In the genomic region with DNA sequence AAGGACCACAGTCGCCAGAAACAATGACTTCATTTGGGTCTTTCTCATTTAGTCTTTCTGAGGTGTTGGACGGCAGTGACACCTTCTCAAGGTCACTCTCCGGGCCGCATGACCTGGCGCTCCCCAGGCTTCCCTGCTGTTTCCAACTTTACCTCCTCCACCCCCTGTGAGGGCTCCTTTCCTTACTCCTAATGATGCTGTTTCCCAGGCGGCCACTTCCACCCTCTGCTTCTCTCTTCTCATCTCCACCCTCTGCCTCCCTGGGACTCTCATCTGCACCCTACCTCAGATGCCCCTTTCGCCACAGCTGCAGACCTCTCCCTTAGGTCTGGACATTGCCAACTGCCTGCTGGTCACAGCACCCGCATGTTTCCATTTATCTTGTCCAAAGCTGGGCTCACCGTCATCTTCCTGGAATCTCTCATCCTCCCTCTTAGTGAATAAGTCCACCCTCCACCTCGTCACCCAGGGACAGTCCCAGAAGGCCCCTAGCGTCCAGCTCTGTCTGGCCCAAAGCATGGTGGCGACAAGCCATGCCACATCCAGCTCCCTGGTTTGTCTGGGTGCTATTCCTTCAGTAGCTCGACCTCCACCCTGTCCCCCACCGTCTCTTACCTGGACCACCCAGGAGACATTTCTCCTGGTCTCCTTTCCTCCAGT, we compare ENCODE assay signal across 22 cellular contexts.
DNase-seq lines count a peak whose midpoint lies in the region; FAIRE-seq and TF ChIP-seq lines count a peak whose summit lies in the region.
"Had no signal": no experiment of that assay in that cellular context is flagged by ENCODE, and none has a peak within 500 bp of the region (broad histone marks: within the 10 kb centered on the region; RNA-seq: fewer than 3 reads in every experiment).

No MANE protein-coding gene starts in this region.

- peaks cover 0 to 10% (median 0%) of the 10 kb centered on the region in 3 experiments; a peak in 2 of 7 replicates for H3K36me3 Mint-ChIP-seq in H9 (ENCODE audit: insufficient read depth in 1 of 3, low read depth in 3 of 3)
- no peaks in the 10 kb centered on the region for H3K36me3 Mint-ChIP-seq in neural crest cell (ENCODE audit: low read depth)
- no peaks in the 10 kb centered on the region for H3K36me3 Mint-ChIP-seq in activated CD4-positive, alpha-beta memory T cell treated with anti-CD3 and anti-CD28 coated beads, Interleukin-2, amount 10 ng/mL, durations not matched to agents 7 days and 5 days (ENCODE audit: low read depth)
- H3K36me3 Mint-ChIP-seq: CD4-positive, CD25-positive, alpha-beta regulatory T cell; CD8-positive, alpha-beta T cell had no signal

- H3K4ac ChIP-seq in H9 (ENCODE audit: low read depth, low read length) (no peak overlapping the region), H1 (replicated peaks; ENCODE audit: insufficient read length, low read depth, low read length) (no peak overlapping the region)

- WGBS in H9 (ENCODE audit: extremely low coverage, insufficient read length, low lambda C conversion rate), result no CpG with 5 or more reads among the region's 14 CpGs
- WGBS in H1 (ENCODE audit: extremely low coverage in 1 of 2, insufficient coverage in 1 of 2, insufficient read length in 1 of 2, insufficient replicate concordance in 2 of 2, low coverage in 1 of 2, low lambda C conversion rate in 2 of 2, missing lambda C conversion rate in 1 of 2), 2 experiments, result 88% methylated on average over 14 of the region's 14 CpGs; no CpG with 5 or more reads in 1 of the 2 experiments
- WGBS in mammary epithelial cell (ENCODE audit: low coverage, missing lambda C conversion rate), result 72% methylated on average over 11 of the region's 14 CpGs

- no peak overlapping the region for H3K27ac ChIP-seq in H9 (ENCODE audit: insufficient read length, low read depth, low read length)
- H3K27ac ChIP-seq in H1 (ENCODE audit: low read depth, low read length), result no peak overlapping the region
- no peak overlapping the region for H3K27ac ChIP-seq in mammary epithelial cell (ENCODE audit: insufficient read depth, low read depth, low read length)
- H3K27ac ChIP-seq: 22Rv1, BLaER1, C4-2B, GM23248 had no signal

- in situ Hi-C loops in mammary epithelial cell (cut with MboI; ENCODE audit: low sequenced_read_pairs in 2 of 2), result no loop called here

- H3K36me3 ChIP-seq in H1 (ENCODE audit: control insufficient read depth in 2 of 4, insufficient read depth in 4 of 4, low read length in 3 of 4) (no peaks in the 10 kb centered on the region), mammary epithelial cell (ENCODE audit: insufficient read depth, low read length) (no peaks in the 10 kb centered on the region)
- H3K36me3 ChIP-seq: BLaER1, HAP-1 had no signal

- H3K23ac ChIP-seq in H9 (ENCODE audit: insufficient read length, low read depth, low read length) (no peak overlapping the region), H1 (ENCODE audit: insufficient read length) (no peak overlapping the region)

- H3K4me1 Mint-ChIP-seq in H9 (peaks cover 7 to 8% of the 10 kb centered on the region in 2 experiments), neural crest cell (no peaks in the 10 kb centered on the region)
- H3K4me1 Mint-ChIP-seq in activated CD4-positive, alpha-beta memory T cell treated with anti-CD3 and anti-CD28 coated beads, Interleukin-2, amount 10 ng/mL, durations not matched to agents 7 days and 5 days, result no peaks in the 10 kb centered on the region
- H3K4me1 Mint-ChIP-seq: B cell; CD4-positive, CD25-positive, alpha-beta regulatory T cell had no signal

- peak; percentile 8 for DNase-seq in H9
- no peak for DNase-seq in H1 (ENCODE audit: low read depth in 1 of 2, low spot score in 2 of 2)
- DNase-seq in neural crest cell (ENCODE audit: low read depth, low spot score), result no peak
- DNase-seq in retina, result peak; percentile 0
- DNase-seq in germinal center (ENCODE audit: low spot score), result no peak
- no peak for DNase-seq in NCI-H1436 (lab: John Stamatoyannopoulos, UW)
- DNase-seq in mammary epithelial cell, result no peak
- DNase-seq in activated CD4-positive, alpha-beta memory T cell treated with anti-CD3 and anti-CD28 coated beads, Interleukin-2, amount 10 ng/mL, durations not matched to agents 7 days and 5 days, result no peak
- DNase-seq: CD4-positive, CD25-positive, alpha-beta regulatory T cell; DMS79; GDM1; HFFc6 had no signal

- no peak for TF ChIP-seq EP300 in H1 (IDR thresholded peaks at IDR 0.05; ENCODE audit: borderline replicate concordance in 1 of 2, low read depth in 2 of 2, low read length in 2 of 2)

- H2BK15ac ChIP-seq in H9 (ENCODE audit: low read depth, low read length) (no peak overlapping the region), H1 (ENCODE audit: low read length) (no peak overlapping the region)

- H3K27ac Mint-ChIP-seq in H9 (no peak overlapping the region), neural crest cell (ENCODE audit: unreplicated experiment) (peak overlapping the region; percentile 63)
- H3K27ac Mint-ChIP-seq in activated CD4-positive, alpha-beta memory T cell treated with anti-CD3 and anti-CD28 coated beads, Interleukin-2, amount 10 ng/mL, durations not matched to agents 7 days and 5 days, result no peak overlapping the region
- H3K27ac Mint-ChIP-seq: B cell; CD4-positive, CD25-positive, alpha-beta regulatory T cell; CD8-positive, alpha-beta T cell; HFFc6 had no signal

- H3K9me3 ChIP-seq in H9 (ENCODE audit: control insufficient read depth, low read depth, low read length) (peaks cover 6% of the 10 kb centered on the region), H1 (ENCODE audit: insufficient read depth in 2 of 2, low read depth in 1 of 2, low read length in 1 of 2) (0 out of 4 replicates have a peak, but pooled peaks cover 0 to 4% of the 10 kb centered on the region in 2 experiments), mammary epithelial cell (replicated peaks; ENCODE audit: insufficient read depth, low read length) (no peaks in the 10 kb centered on the region)
- H3K9me3 ChIP-seq: HAP-1 had no signal

- CTCF ChIA-PET in H1 (lab: Charles Lee; ENCODE audit: partially characterized antibody), result interaction anchor here (0.9 to 2.5 kb wide), 5 partner anchors 10 to 32 kb away, joined by 3 to 12 read pairs (median 4); no protein-coding TSS in a partner anchor
- CTCF ChIA-PET in mammary epithelial cell (lab: Charles Lee; ENCODE audit: low non-redundant PET), result no interaction called here
- CTCF ChIA-PET in activated CD4-positive, alpha-beta memory T cell treated with anti-CD3 and anti-CD28 coated beads, Interleukin-2, amount 10 ng/mL, durations not matched to agents 7 days and 5 days (lab: Charles Lee), result no interaction called here

- POLR2A ChIA-PET in H1 (lab: Charles Lee; ENCODE audit: partially characterized antibody), result no interaction called here
- POLR2A ChIA-PET in activated CD4-positive, alpha-beta memory T cell treated with anti-CD3 and anti-CD28 coated beads, Interleukin-2, amount 10 ng/mL, durations not matched to agents 7 days and 5 days (lab: Charles Lee), result no interaction called here

- H3K4me3 Mint-ChIP-seq in H9 (no peak overlapping the region), neural crest cell (no peak overlapping the region)
- H3K4me3 Mint-ChIP-seq in activated CD4-positive, alpha-beta memory T cell treated with anti-CD3 and anti-CD28 coated beads, Interleukin-2, amount 10 ng/mL, durations not matched to agents 7 days and 5 days, result no peak overlapping the region
- H3K4me3 Mint-ChIP-seq: B cell; CD4-positive, CD25-positive, alpha-beta regulatory T cell; CD8-positive, alpha-beta T cell; HFFc6 had no signal

- no peak overlapping the region; the same call in 1 of the 2 replicates for H3K14ac ChIP-seq in H9 (ENCODE audit: insufficient read depth, low read length)
- no peak overlapping the region for H3K14ac ChIP-seq in H1 (ENCODE audit: insufficient read length)

- no peak for FAIRE-seq in H1 (lab: Jason Lieb, UNC)
- FAIRE-seq: A204.1, GM12878, GM19239 had no signal

- no peak overlapping the region for H4K5ac ChIP-seq in H9 (ENCODE audit: insufficient read length, low read depth, low read length)
- H4K5ac ChIP-seq in H1 (ENCODE audit: insufficient read length, low read depth, low read length), result no peak overlapping the region

- H2BK120ac ChIP-seq in H9 (ENCODE audit: low read depth, low read length, poor library complexity, severe bottlenecking), result no peak overlapping the region
- no peak overlapping the region for H2BK120ac ChIP-seq in H1 (replicated peaks; ENCODE audit: low read depth, low read length)

- no peak overlapping the region for H4K91ac ChIP-seq in H9 (ENCODE audit: insufficient read length, low read depth, low read length)
- H4K91ac ChIP-seq in H1 (replicated peaks; ENCODE audit: insufficient read length, low read length), result no peak overlapping the region

- no peak overlapping the region for H3K9ac ChIP-seq in H9 (ENCODE audit: extremely low read depth, insufficient read length, low read length)
- H3K9ac ChIP-seq in H1 (replicated peaks in 1 of 4; ENCODE audit: extremely low read depth in 1 of 4, low read depth in 3 of 4, low read length in 3 of 4), result no peak overlapping the region
- H3K9ac ChIP-seq in mammary epithelial cell (ENCODE audit: insufficient read depth, low read length), result no peak overlapping the region
- H3K9ac ChIP-seq: BLaER1, GM23248 had no signal

- H3K4me2 ChIP-seq in H9 (ENCODE audit: insufficient read depth, insufficient read length, low read length), result no peak overlapping the region
- no peak overlapping the region for H3K4me2 ChIP-seq in H1 (ENCODE audit: insufficient read depth in 1 of 2, low read depth in 2 of 2, low read length in 2 of 2)
- no peak overlapping the region for H3K4me2 ChIP-seq in mammary epithelial cell (ENCODE audit: insufficient read depth, low read depth, low read length)
- H3K4me2 ChIP-seq: BLaER1 had no signal

- H3K56ac ChIP-seq in H9 (ENCODE audit: insufficient read length, low read depth, low read length) (no peak overlapping the region), H1 (replicated peaks; ENCODE audit: insufficient read length, low read depth, low read length) (no peak overlapping the region)

- H2BK12ac ChIP-seq in H9 (ENCODE audit: insufficient read length, low read depth, low read length) (no peak overlapping the region), H1 (ENCODE audit: low read depth, low read length) (0 out of 2 replicates have a peak overlapping the region, but pooled peaks have one; percentile 14)

- no peak overlapping the region for H3K4me3 ChIP-seq in H1 (ENCODE audit: extremely low read depth in 1 of 4, insufficient read depth in 2 of 4, low read depth in 3 of 4, low read length in 4 of 4)
- H3K4me3 ChIP-seq in mammary epithelial cell (replicated peaks in 1 of 3; ENCODE audit: insufficient read depth in 1 of 3, low read depth in 2 of 3, low read length in 3 of 3), result no peak overlapping the region
- H3K4me3 ChIP-seq: BLaER1, GM12878, GM23248, HAP-1 had no signal

- TF ChIP-seq CTCF in H9 (conservative IDR thresholded peaks at IDR 0.05) (no peak), H1 (IDR thresholded peaks at IDR 0.05; ENCODE audit: control extremely low read depth in 1 of 3, insufficient read depth in 1 of 3, low read depth in 1 of 3, low read length in 3 of 3) (no peak), neural crest cell (conservative IDR thresholded peaks at IDR 0.05) (no peak), mammary epithelial cell (conservative IDR thresholded peaks at IDR 0.05 in 1 of 2, IDR thresholded peaks at IDR 0.05 in 1 of 2; ENCODE audit: extremely low read depth in 1 of 2, insufficient read depth in 1 of 2, low read depth in 1 of 2, low read length in 2 of 2) (no peak)

- no peaks in the 10 kb centered on the region for H3K79me1 ChIP-seq in H9 (ENCODE audit: insufficient read depth, low read depth, low read length, poor library complexity, severe bottlenecking)
- no peaks in the 10 kb centered on the region for H3K79me1 ChIP-seq in H1 (ENCODE audit: low read depth, low read length)

- H3K18ac ChIP-seq in H9 (ENCODE audit: insufficient read length, low read depth, low read length), result no peak overlapping the region
- no peak overlapping the region for H3K18ac ChIP-seq in H1 (ENCODE audit: extremely low read depth, low read length)

- no peak for TF ChIP-seq POLR2A in H1 (IDR thresholded peaks at IDR 0.05; ENCODE audit: control extremely low read depth in 1 of 2, low read depth in 2 of 2, low read length in 2 of 2)

- no peak overlapping the region for H3T11ph ChIP-seq in H9 (ENCODE audit: low read length)

- no TSS peak for BruUV-seq in mammary epithelial cell (replicated peaks; lab: Mats Ljungman, UMichigan)

- H2BK5ac ChIP-seq in H9 (ENCODE audit: insufficient read length, low read length) (no peak overlapping the region), H1 (ENCODE audit: low read depth, low read length) (no peak overlapping the region)

- intact Hi-C loops in mammary epithelial cell (cut with micrococcal nuclease), result no loop called here

- dilution Hi-C loops in mammary epithelial cell (cut with HindIII; ENCODE audit: low sequenced_read_pairs), result no loop called here

- H3K27me3 Mint-ChIP-seq in H9 (ENCODE audit: low read depth) (peaks cover 25% of the 10 kb centered on the region), neural crest cell (ENCODE audit: low read depth) (peaks cover 9% of the 10 kb centered on the region)
- peaks cover 16% of the 10 kb centered on the region for H3K27me3 Mint-ChIP-seq in activated CD4-positive, alpha-beta memory T cell treated with anti-CD3 and anti-CD28 coated beads, Interleukin-2, amount 10 ng/mL, durations not matched to agents 7 days and 5 days

- H3K27me3 ChIP-seq in H9 (ENCODE audit: insufficient read depth, low read length) (no peaks in the 10 kb centered on the region), H1 (replicated peaks in 1 of 4; ENCODE audit: control insufficient read depth in 3 of 4, extremely low read depth in 1 of 4, insufficient read depth in 3 of 4, low read length in 3 of 4) (no peaks in the 10 kb centered on the region), mammary epithelial cell (ENCODE audit: insufficient read depth, low read length) (no peaks in the 10 kb centered on the region)
- H3K27me3 ChIP-seq: BLaER1 had no signal

- H2AFZ ChIP-seq in H9 (ENCODE audit: low read length) (no peak overlapping the region), H1 (ENCODE audit: low read length) (no peak overlapping the region), mammary epithelial cell (ENCODE audit: low read depth, low read length) (no peak overlapping the region)
- H2AFZ ChIP-seq: GM23248 had no signal

- H4K20me1 ChIP-seq in H9 (ENCODE audit: control insufficient read depth, insufficient read depth, insufficient read length), result no peaks in the 10 kb centered on the region
- no peaks in the 10 kb centered on the region for H4K20me1 ChIP-seq in H1 (replicated peaks in 1 of 2; ENCODE audit: control insufficient read depth in 1 of 2, insufficient read depth in 2 of 2, low read length in 2 of 2)
- no peaks in the 10 kb centered on the region for H4K20me1 ChIP-seq in mammary epithelial cell (ENCODE audit: insufficient read depth, low read length)
- H4K20me1 ChIP-seq: BLaER1 had no signal

- H3K23me2 ChIP-seq in H9 (ENCODE audit: insufficient read length, low read depth, low read length, poor library complexity, severe bottlenecking) (no peaks in the 10 kb centered on the region), H1 (ENCODE audit: low read depth, low read length) (no peaks in the 10 kb centered on the region)

- H2BK20ac ChIP-seq in H9 (ENCODE audit: low read depth, low read length, poor library complexity, severe bottlenecking) (no peak overlapping the region), H1 (ENCODE audit: low read length) (no peak overlapping the region)

- H2AK5ac ChIP-seq in H9 (ENCODE audit: insufficient read length, low read length), result no peak overlapping the region
- H2AK5ac ChIP-seq in H1 (ENCODE audit: low read depth, low read length), result no peak overlapping the region

- no peaks in the 10 kb centered on the region for H3K4me1 ChIP-seq in H9 (ENCODE audit: insufficient read depth, low read length)
- peaks cover 0 to 5% (median 0%) of the 10 kb centered on the region in 4 experiments; a peak in 1 of 7 replicates for H3K4me1 ChIP-seq in H1 (replicated peaks in 1 of 4; ENCODE audit: control insufficient read depth in 3 of 4, insufficient read depth in 4 of 4, low read length in 3 of 4)
- no peaks in the 10 kb centered on the region for H3K4me1 ChIP-seq in mammary epithelial cell (ENCODE audit: insufficient read depth, low read length)
- H3K4me1 ChIP-seq: BLaER1, HAP-1 had no signal

- H3K9me3 Mint-ChIP-seq in H9, result peaks cover 6 to 8% of the 10 kb centered on the region in 2 experiments; a peak in 4 of 5 replicates
- H3K9me3 Mint-ChIP-seq in neural crest cell, result peaks cover 4% of the 10 kb centered on the region
- peaks cover 7% of the 10 kb centered on the region for H3K9me3 Mint-ChIP-seq in activated CD4-positive, alpha-beta memory T cell treated with anti-CD3 and anti-CD28 coated beads, Interleukin-2, amount 10 ng/mL, durations not matched to agents 7 days and 5 days
- H3K9me3 Mint-ChIP-seq: HFFc6 had no signal

- H3K79me2 ChIP-seq in H9 (ENCODE audit: insufficient read depth, low read length), result no peaks in the 10 kb centered on the region
- H3K79me2 ChIP-seq in H1 (ENCODE audit: control insufficient read depth in 1 of 2, insufficient read depth in 2 of 2, low read length in 2 of 2), result no peaks in the 10 kb centered on the region
- no peaks in the 10 kb centered on the region for H3K79me2 ChIP-seq in mammary epithelial cell (ENCODE audit: insufficient read depth, low read length)

- TF ChIP-seq RAD21 in H1 (IDR thresholded peaks at IDR 0.05 in 1 of 2, conservative IDR thresholded peaks at IDR 0.05 in 1 of 2; ENCODE audit: low read depth in 2 of 2, low read length in 2 of 2), result no peak

- no peak overlapping the region for H4K8ac ChIP-seq in H9 (replicated peaks; ENCODE audit: insufficient read length, low read depth, low read length)
- H4K8ac ChIP-seq in H1 (ENCODE audit: extremely low read depth, insufficient read depth, low read length), result peak overlapping the region; percentile 12; the same call in 1 of the 2 replicates

Comparison
In these comparisons a context has a peak if more than half of its experiments do, and no peak if none do; other contexts are left out.
1. DNase-seq: peak in H9 (single experiment) and retina (single experiment); none in H1 (0 of 2), neural crest cell (single experiment), germinal center (single experiment), NCI-H1436 (single experiment), mammary epithelial cell (single experiment) and activated CD4-positive, alpha-beta memory T cell treated with anti-CD3 and anti-CD28 coated beads, Interleukin-2, amount 10 ng/mL, durations not matched to agents 7 days and 5 days (single experiment).